ENCODE assay signal across 6 cellular contexts in genomic region chr3:94110232-94110631, GRCh38. TPM values are rescaled to one million over a fixed set of nuclear protein-coding genes. Genes with fewer than 3 reads are reported as not detected.
DNase-seq lines count a peak whose midpoint lies in the region; ATAC-seq, FAIRE-seq and TF ChIP-seq lines count a peak whose summit lies in the region.
"Not testable (repeated sequence)": the region's sequence is repeated elsewhere in the genome, so short reads cannot be mapped to it uniquely, and the experiment has no call there.

No MANE protein-coding gene starts in this region.

- not testable (repeated sequence) for H3K27ac ChIP-seq in CD4-positive, CD25-positive, alpha-beta regulatory T cell (ENCODE audit: insufficient read depth, low read length, poor library complexity, severe bottlenecking); endodermal cell (ENCODE audit: low read depth, low read length); kidney (ENCODE audit: low read depth in 2 of 2, low read length in 2 of 2)

- peaks cover 26% of the 10 kb centered on the region for H3K36me3 ChIP-seq in CD4-positive, CD25-positive, alpha-beta regulatory T cell (ENCODE audit: control insufficient read depth, insufficient read depth, low read length)
- H3K36me3 ChIP-seq in adipocyte (ENCODE audit: control insufficient read depth, insufficient read depth, low read length, severe bottlenecking); kidney (ENCODE audit: control insufficient read depth in 1 of 2, insufficient read depth in 2 of 2, low read length in 2 of 2): not testable (repeated sequence)
- H3K36me3 ChIP-seq in endodermal cell (ENCODE audit: control insufficient read depth, insufficient read depth, low read length): peaks cover 22% of the 10 kb centered on the region

- not testable (repeated sequence) for H3K4me3 ChIP-seq in CD4-positive, CD25-positive, alpha-beta regulatory T cell (ENCODE audit: low read depth, low read length); adipocyte (ENCODE audit: low read length); kidney (ENCODE audit: low read length in 2 of 2)
- peak overlapping the region; percentile 27 for H3K4me3 ChIP-seq in endodermal cell (ENCODE audit: low read length)

- not testable (repeated sequence) for ATAC-seq in CD4-positive, CD25-positive, alpha-beta regulatory T cell (ENCODE audit: low read depth in 2 of 2)
- peak; percentile 50 for ATAC-seq in sciatic nerve

- H3K9me3 ChIP-seq in CD4-positive, CD25-positive, alpha-beta regulatory T cell (ENCODE audit: control insufficient read depth in 2 of 2, low read length in 2 of 2); adipocyte (ENCODE audit: control insufficient read depth, low read length); kidney (ENCODE audit: control insufficient read depth in 1 of 2, low read length in 2 of 2): not testable (repeated sequence)
- peaks cover 12% of the 10 kb centered on the region for H3K9me3 ChIP-seq in endodermal cell (ENCODE audit: control insufficient read depth, low read length)

- not testable (repeated sequence) for H3K27me3 Mint-ChIP-seq in CD4-positive, CD25-positive, alpha-beta regulatory T cell; endodermal cell (ENCODE audit: insufficient read depth)

- not testable (repeated sequence) for H3K9ac ChIP-seq in adipocyte (ENCODE audit: low read length); endodermal cell (ENCODE audit: extremely low read depth, low read length, poor library complexity, severe bottlenecking); kidney (ENCODE audit: low read length in 2 of 2)

- peaks cover 4 to 13% (median 9%) of the 10 kb centered on the region in 4 donors for H3K4me1 Mint-ChIP-seq in CD4-positive, CD25-positive, alpha-beta regulatory T cell
- H3K4me1 Mint-ChIP-seq in endodermal cell: peaks cover 19% of the 10 kb centered on the region

- peaks cover 45% of the 10 kb centered on the region for H3K36me3 Mint-ChIP-seq in CD4-positive, CD25-positive, alpha-beta regulatory T cell
- peaks cover 22% of the 10 kb centered on the region for H3K36me3 Mint-ChIP-seq in endodermal cell (ENCODE audit: low read depth)

- H3K27me3 ChIP-seq in CD4-positive, CD25-positive, alpha-beta regulatory T cell (ENCODE audit: control insufficient read depth, insufficient read depth, low read length); adipocyte (replicated peaks; ENCODE audit: control insufficient read depth, insufficient read depth, low read length); endodermal cell (ENCODE audit: control insufficient read depth, insufficient read depth, low read length, poor library complexity, severe bottlenecking): not testable (repeated sequence)

- not testable (repeated sequence) for H3K9me3 Mint-ChIP-seq in CD4-positive, CD25-positive, alpha-beta regulatory T cell; endodermal cell

- DNase-seq in CD4-positive, CD25-positive, alpha-beta regulatory T cell; endodermal cell; kidney; sciatic nerve (ENCODE audit: low spot score): not testable (repeated sequence)
- DNase-seq in adipocyte (ENCODE audit: low read depth) (peak; percentile 45), fibroblast of peridontal ligament (ENCODE audit: extremely low read depth) (peak; percentile 39)

- TF ChIP-seq CTCF in endodermal cell (conservative IDR thresholded peaks at IDR 0.05); kidney (IDR thresholded peaks at IDR 0.05; ENCODE audit: borderline replicate concordance, extremely low read depth, insufficient read depth): not testable (repeated sequence)

- not testable (repeated sequence) for H3K4me1 ChIP-seq in CD4-positive, CD25-positive, alpha-beta regulatory T cell (ENCODE audit: control insufficient read depth, insufficient read depth, low read length, poor library complexity, severe bottlenecking); adipocyte (ENCODE audit: control insufficient read depth, insufficient read depth, low read length); endodermal cell (ENCODE audit: control insufficient read depth, insufficient read depth, low read length); kidney (ENCODE audit: control insufficient read depth in 1 of 2, insufficient read depth in 1 of 2, low read depth in 1 of 2, low read length in 2 of 2)

- H3K4me3 Mint-ChIP-seq in CD4-positive, CD25-positive, alpha-beta regulatory T cell; endodermal cell: not testable (repeated sequence)

- FAIRE-seq in kidney (lab: Jason Lieb, UNC): peak; percentile 17

- peak overlapping the region in 2 of 3 donors; percentile 32 to 36 for H3K27ac Mint-ChIP-seq in CD4-positive, CD25-positive, alpha-beta regulatory T cell
- not testable (repeated sequence) for H3K27ac Mint-ChIP-seq in endodermal cell

- intact Hi-C loops in kidney (cut with DNase I); sciatic nerve (cut with DNase I): not testable (repeated sequence)

RNA-seq across cellular contexts. Expression of gene NSUN3, which starts 47.4 kb away (rescaled TPM):
- 26.2 TPM for total RNA-seq in CD4-positive, CD25-positive, alpha-beta regulatory T cell
- 10 to 100 TPM in 3 of 4 donors, 1 to 10 TPM in 1; 9.8 to 12.3 (median 11.3) TPM for polyA plus RNA-seq in CD4-positive, CD25-positive, alpha-beta regulatory T cell
- 10 to 100 TPM; 18.5 to 22.6 TPM for total RNA-seq in endodermal cell
- polyA plus RNA-seq in endodermal cell (2013, experiment 1 of 2): 11.3 TPM
- polyA plus RNA-seq in endodermal cell (2013, experiment 2 of 2): 11.4 TPM
- 16.3 TPM for total RNA-seq in kidney
- polyA plus RNA-seq in kidney (ENCODE audit: insufficient read depth, low read depth, low replicate concordance): 6.5 TPM
- 14.0 TPM for total RNA-seq in sciatic nerve

RNA-seq across cellular contexts. Expression of gene DHFR2, which starts 47.5 kb away (rescaled TPM):
- 2.9 TPM for total RNA-seq in CD4-positive, CD25-positive, alpha-beta regulatory T cell
- 1 to 10 TPM; 4.2 to 6.7 (median 4.9) TPM for polyA plus RNA-seq in CD4-positive, CD25-positive, alpha-beta regulatory T cell
- total RNA-seq in endodermal cell: 1 to 10 TPM; 4.2 to 5.3 TPM
- polyA plus RNA-seq in endodermal cell (2013, experiment 1 of 2): 5.9 TPM
- polyA plus RNA-seq in endodermal cell (2013, experiment 2 of 2): 5.8 TPM
- total RNA-seq in kidney: 9.9 TPM
- polyA plus RNA-seq in kidney (ENCODE audit: insufficient read depth, low read depth, low replicate concordance): 4.0 TPM
- 11.5 TPM for total RNA-seq in sciatic nerve
